ENCODE assay signal across 24 cellular contexts in genomic region chr14:94897583-94897982, GRCh38.
"Had no signal": no experiment of that assay in that cellular context is flagged by ENCODE, and none has a peak within 500 bp of the region (broad histone marks: within the 10 kb centered on the region; RNA-seq: fewer than 3 reads in every experiment).

No MANE protein-coding gene starts in this region.

- H3K9me3 ChIP-seq: mucosa of descending colon, pancreas, right lobe of liver, suprapubic skin, transverse colon, upper lobe of right lung, uterus had no signal

- H3K27ac ChIP-seq: dorsolateral prefrontal cortex, gastroesophageal sphincter, heart left ventricle, hepatocyte, pancreas, right lobe of liver, suprapubic skin, transverse colon, upper lobe of right lung, uterus had no signal

- DNase-seq: cortex of kidney; dorsolateral prefrontal cortex; effector CD4-positive, alpha-beta T cell; foreskin fibroblast; kidney; mucosa of descending colon; naive B cell; pancreas; right lobe of liver; stimulated activated CD4-positive, alpha-beta T cell treated with anti-CD3 and anti-CD28 coated beads, Interleukin-4, amount 100 ng/mL, for 4 hours; transverse colon; upper lobe of right lung had no signal

- H3K9me3 Mint-ChIP-seq: mesothelial cell of epicardium; natural killer cell treated with Interleukin-12 subunit alpha and Interleukin-12 subunit beta and Interleukin-15 and Interleukin-18, amount 100 ng/mL, for 72 hours; neural crest cell had no signal

- H3K27me3 ChIP-seq: gastroesophageal sphincter, hepatocyte, pancreas, right lobe of liver, suprapubic skin, transverse colon, upper lobe of right lung, uterus had no signal

- H3K4me3 ChIP-seq: dorsolateral prefrontal cortex, gastroesophageal sphincter, heart left ventricle, hepatocyte, lung, mucosa of descending colon, pancreas, right lobe of liver, suprapubic skin, transverse colon, upper lobe of right lung, uterus had no signal

- H3K4me3 Mint-ChIP-seq: memory B cell; mesothelial cell of epicardium; natural killer cell treated with Interleukin-12 subunit alpha and Interleukin-12 subunit beta and Interleukin-15 and Interleukin-18, amount 100 ng/mL, for 72 hours; neural crest cell; stimulated activated memory B cell treated with anti-CD40 and anti-IgM and Interleukin-4, amounts not matched to agents 10 μg/mL and 1 μg/mL and 100 μg/mL, for 72 hours; stimulated activated naive CD8-positive, alpha-beta T cell treated with anti-CD3 and anti-CD28 coated beads, Interleukin-15, Interleukin-2, amounts not matched to agents 100 ng/mL and 50 ng/mL, for 24 hours had no signal

- H3K4me1 Mint-ChIP-seq: memory B cell; naive B cell; neural crest cell; stimulated activated memory B cell treated with anti-CD40 and anti-IgM and Interleukin-4, amounts not matched to agents 10 μg/mL and 1 μg/mL and 100 μg/mL, for 72 hours had no signal

- H3K27me3 Mint-ChIP-seq: stimulated activated memory B cell treated with anti-CD40 and anti-IgM and Interleukin-4, amounts not matched to agents 10 μg/mL and 1 μg/mL and 100 μg/mL, for 72 hours had no signal

- H3K27ac Mint-ChIP-seq: memory B cell; natural killer cell treated with Interleukin-12 subunit alpha and Interleukin-12 subunit beta and Interleukin-15 and Interleukin-18, amount 100 ng/mL, for 72 hours; stimulated activated memory B cell treated with anti-CD40 and anti-IgM and Interleukin-4, amounts not matched to agents 10 μg/mL and 1 μg/mL and 100 μg/mL, for 72 hours had no signal

- H3K4me1 ChIP-seq: gastroesophageal sphincter, heart left ventricle, pancreas, right lobe of liver, transverse colon, upper lobe of right lung had no signal

- H3K36me3 ChIP-seq: gastroesophageal sphincter, heart left ventricle, pancreas, right lobe of liver, suprapubic skin, transverse colon, upper lobe of right lung, uterus had no signal

- H3K36me3 Mint-ChIP-seq: memory B cell; mesothelial cell of epicardium; naive B cell; natural killer cell treated with Interleukin-12 subunit alpha and Interleukin-12 subunit beta and Interleukin-15 and Interleukin-18, amount 100 ng/mL, for 72 hours; stimulated activated memory B cell treated with anti-CD40 and anti-IgM and Interleukin-4, amounts not matched to agents 10 μg/mL and 1 μg/mL and 100 μg/mL, for 72 hours had no signal
